ENCODE assay signal across 19 cellular contexts in genomic region chr10:113129117-113129516, GRCh38.
DNase-seq lines count a peak whose midpoint lies in the region; ATAC-seq and TF ChIP-seq lines count a peak whose summit lies in the region.
"Had no signal": no experiment of that assay in that cellular context is flagged by ENCODE, and none has a peak within 500 bp of the region (broad histone marks: within the 10 kb centered on the region; RNA-seq: fewer than 3 reads in every experiment).

No MANE protein-coding gene starts in this region.

- H4K20me1 ChIP-seq in neural cell (ENCODE audit: insufficient read depth) = no peaks in the 10 kb centered on the region

- H2AFZ ChIP-seq in neural cell (ENCODE audit: low read depth, low read length) = no peak overlapping the region

- H3K36me3 Mint-ChIP-seq in MCF 10A (ENCODE audit: insufficient read depth, unreplicated experiment) = peaks cover 15% of the 10 kb centered on the region
- peaks cover 6% of the 10 kb centered on the region for H3K36me3 Mint-ChIP-seq in effector memory CD8-positive, alpha-beta T cell (ENCODE audit: insufficient read depth)
- H3K36me3 Mint-ChIP-seq: naive B cell had no signal

- no peak overlapping the region for H3K27ac Mint-ChIP-seq in MCF 10A (ENCODE audit: low read depth, unreplicated experiment)
- no peak overlapping the region for H3K27ac Mint-ChIP-seq in effector memory CD8-positive, alpha-beta T cell

- H3K27me3 ChIP-seq in breast epithelium (no peaks in the 10 kb centered on the region), esophagus squamous epithelium (peaks cover 0 to 4% (median 0%) of the 10 kb centered on the region in 4 donors), neural cell (ENCODE audit: insufficient read depth, low read depth, low read length) (peaks cover 37% of the 10 kb centered on the region), testis (no peaks in the 10 kb centered on the region), left lung (peaks cover 0 to 16% of the 10 kb centered on the region in 2 donors), tibial nerve (no peaks in the 10 kb centered on the region)
- H3K27me3 ChIP-seq: body of pancreas, dorsolateral prefrontal cortex, right lobe of liver had no signal

- TF ChIP-seq CTCF in breast epithelium (IDR thresholded peaks at IDR 0.05) = no peak
- no peak for TF ChIP-seq CTCF in MCF 10A (IDR thresholded peaks at IDR 0.05; ENCODE audit: unreplicated experiment)
- no peak for TF ChIP-seq CTCF in esophagus squamous epithelium (IDR thresholded peaks at IDR 0.05)
- TF ChIP-seq CTCF in neural cell (IDR thresholded peaks at IDR 0.05; ENCODE audit: poor library complexity, severe bottlenecking) = no peak
- TF ChIP-seq CTCF in testis (IDR thresholded peaks at IDR 0.05) = no peak
- no peak for TF ChIP-seq CTCF in left lung (IDR thresholded peaks at IDR 0.05)
- TF ChIP-seq CTCF in tibial nerve (IDR thresholded peaks at IDR 0.05) = no peak

- BruUV-seq in MCF 10A (replicated peaks; lab: Mats Ljungman, UMichigan) = no TSS peak

- POLR2A ChIA-PET in MCF 10A (lab: Yijun Ruan, JAX) = no interaction called here

- H3K9ac ChIP-seq in neural cell (ENCODE audit: low read length) = no peak overlapping the region

- intact Hi-C loops in breast epithelium (cut with DNase I; ENCODE audit: low total_unique reads) = loop anchor here (2.0 kb wide), 1 partner anchor 44 kb away; no protein-coding TSS in a partner anchor
- intact Hi-C loops in MCF 10A (cut with micrococcal nuclease) = no loop called here
- intact Hi-C loops in esophagus squamous epithelium (cut with DNase I) = loop anchor here (10.0 kb wide), 3 partner anchors 184 to 564 kb away; no protein-coding TSS in a partner anchor
- intact Hi-C loops in testis (cut with DNase I; ENCODE audit: low total_unique reads) = no loop called here
- intact Hi-C loops in left lung (cut with DNase I) = loop anchor here in 1 of 2 donors (10.0 kb wide), 2 partner anchors 174 to 404 kb away; partner anchors contain the start of gene TCF7L2

- H3K4me1 ChIP-seq in breast epithelium = peaks cover 0 to 8% of the 10 kb centered on the region in 2 donors
- H3K4me1 ChIP-seq in esophagus squamous epithelium = peaks cover 0 to 41% (median 15%) of the 10 kb centered on the region in 3 donors
- H3K4me1 ChIP-seq in testis = peaks cover 4% of the 10 kb centered on the region
- peaks cover 8 to 45% of the 10 kb centered on the region in 2 donors for H3K4me1 ChIP-seq in left lung
- peaks cover 0 to 60% (median 27%) of the 10 kb centered on the region in 4 donors for H3K4me1 ChIP-seq in tibial nerve

- no peak overlapping the region for H3K4me3 Mint-ChIP-seq in MCF 10A (ENCODE audit: unreplicated experiment)
- no peak overlapping the region for H3K4me3 Mint-ChIP-seq in effector memory CD8-positive, alpha-beta T cell
- H3K4me3 Mint-ChIP-seq: naive B cell had no signal

- peaks cover 29% of the 10 kb centered on the region for H3K4me1 Mint-ChIP-seq in MCF 10A (ENCODE audit: insufficient read depth, unreplicated experiment)
- peaks cover 3 to 5% of the 10 kb centered on the region in 2 donors for H3K4me1 Mint-ChIP-seq in effector memory CD8-positive, alpha-beta T cell (ENCODE audit: low read depth in 2 of 2)

- no peaks in the 10 kb centered on the region for H3K9me3 ChIP-seq in breast epithelium
- no peaks in the 10 kb centered on the region for H3K9me3 ChIP-seq in esophagus squamous epithelium
- H3K9me3 ChIP-seq in neural cell (ENCODE audit: low read length) = no peaks in the 10 kb centered on the region
- H3K9me3 ChIP-seq in testis = no peaks in the 10 kb centered on the region
- H3K9me3 ChIP-seq in left lung = no peaks in the 10 kb centered on the region
- H3K9me3 ChIP-seq in tibial nerve = no peaks in the 10 kb centered on the region
- H3K9me3 ChIP-seq: body of pancreas, lower lobe of right lung, right lobe of liver had no signal

- 79 to 89% methylated on average over 6 to 7 of the region's 7 CpGs for WGBS in esophagus squamous epithelium, 2 donors
- WGBS in testis, 2 donors = 30 to 49% methylated on average over 7 of the region's 7 CpGs
- 78 to 85% methylated on average over 7 of the region's 7 CpGs for WGBS in tibial nerve, 2 donors

- no peak for ATAC-seq in effector memory CD8-positive, alpha-beta T cell (replicated peaks)
- ATAC-seq in left lung = no peak
- ATAC-seq: body of pancreas, lower lobe of right lung, PC-3 had no signal

- H3F3A ChIP-seq in neural cell (ENCODE audit: insufficient read depth, low read length, poor library complexity, severe bottlenecking) = no peaks in the 10 kb centered on the region

- H3K9me2 ChIP-seq in neural cell (ENCODE audit: insufficient read depth, low read length) = no peaks in the 10 kb centered on the region

- peaks cover 15% of the 10 kb centered on the region for H3K79me2 ChIP-seq in neural cell (replicated peaks; ENCODE audit: insufficient read depth, low read length)

- CTCF ChIA-PET in MCF 10A (lab: Yijun Ruan, JAX) = interaction anchor here (0.6 to 1.8 kb wide), 6 partner anchors 17 to 653 kb away, joined by 3 to 8 read pairs (median 4); no protein-coding TSS in a partner anchor

- no peak overlapping the region for H3K4me2 ChIP-seq in neural cell (ENCODE audit: low read length)

- no peaks in the 10 kb centered on the region for H3K36me3 ChIP-seq in breast epithelium
- H3K36me3 ChIP-seq in esophagus squamous epithelium = no peaks in the 10 kb centered on the region
- H3K36me3 ChIP-seq in neural cell (ENCODE audit: insufficient read depth, low read length) = no peaks in the 10 kb centered on the region
- no peaks in the 10 kb centered on the region for H3K36me3 ChIP-seq in testis (ENCODE audit: low read depth, missing control alignments)
- no peaks in the 10 kb centered on the region for H3K36me3 ChIP-seq in left lung
- no peaks in the 10 kb centered on the region for H3K36me3 ChIP-seq in tibial nerve
- H3K36me3 ChIP-seq: lower lobe of right lung, right lobe of liver had no signal

- no peaks in the 10 kb centered on the region for H3K9me3 Mint-ChIP-seq in MCF 10A (ENCODE audit: unreplicated experiment)
- no peaks in the 10 kb centered on the region for H3K9me3 Mint-ChIP-seq in effector memory CD8-positive, alpha-beta T cell
- H3K9me3 Mint-ChIP-seq: naive B cell had no signal

- no peaks in the 10 kb centered on the region for H3K27me3 Mint-ChIP-seq in MCF 10A (ENCODE audit: insufficient read depth, unreplicated experiment)
- H3K27me3 Mint-ChIP-seq in effector memory CD8-positive, alpha-beta T cell = peaks cover 18 to 26% of the 10 kb centered on the region in 2 donors

- H3K27ac ChIP-seq in breast epithelium (peak overlapping the region; percentile 43 to 85), esophagus squamous epithelium (peak overlapping the region in 3 of 4 donors; percentile 26 to 43 (median 28)), neural cell (ENCODE audit: low read length) (no peak overlapping the region), testis (peak overlapping the region; percentile 42 to 52), left lung (no peak overlapping the region), tibial nerve (peak overlapping the region in 2 of 4 donors; percentile 60 to 67)
- H3K27ac ChIP-seq: 22Rv1, lower lobe of right lung had no signal

- H3K4me3 ChIP-seq in breast epithelium (peak overlapping the region; percentile 30 to 63 (median 33)), esophagus squamous epithelium (no peak overlapping the region), neural cell (ENCODE audit: low read length) (peak overlapping the region; percentile 21), testis (no peak overlapping the region), left lung (no peak overlapping the region), tibial nerve (peak overlapping the region in 1 of 4 donors; percentile 8)
- H3K4me3 ChIP-seq: body of pancreas, lower lobe of right lung, right lobe of liver had no signal

- TF ChIP-seq RAD21 in neural cell (conservative IDR thresholded peaks at IDR 0.05) = no peak

- DNase-seq in breast epithelium (ENCODE audit: low spot score in 2 of 2) (no peak), MCF 10A (ENCODE audit: unreplicated experiment) (no peak), esophagus squamous epithelium (lab: John Stamatoyannopoulos, UW) (no peak), testis (no peak), left lung (no peak), tibial nerve (ENCODE audit: low spot score in 2 of 2) (no peak)
- no peak for DNase-seq in effector memory CD8-positive, alpha-beta T cell
- DNase-seq: activated CD4-positive, alpha-beta T cell treated with anti-CD3 and anti-CD28 coated beads, Interleukin-2, amount 50 U/mL, for 1 hour; activated naive CD4-positive, alpha-beta T cell treated with anti-CD3 and anti-CD28 coated beads, Interleukin-2, amount 50 U/mL, for 16 hours; body of pancreas; dorsolateral prefrontal cortex; lower lobe of right lung; naive B cell; NCI-H1930; PC-3; right lobe of liver; stimulated activated CD4-positive, alpha-beta T cell treated with anti-CD3 and anti-CD28 coated beads, Interleukin-2, amount 100 ng/mL, for 48 hours had no signal

- no peak for TF ChIP-seq POLR2A in breast epithelium (IDR thresholded peaks at IDR 0.05)
- no peak for TF ChIP-seq POLR2A in esophagus squamous epithelium (IDR thresholded peaks at IDR 0.05)
- no peak for TF ChIP-seq POLR2A in testis (IDR thresholded peaks at IDR 0.05)
- TF ChIP-seq POLR2A in tibial nerve (IDR thresholded peaks at IDR 0.05) = no peak

- TF ChIP-seq EP300 in neural cell (conservative IDR thresholded peaks at IDR 0.05; ENCODE audit: poor library complexity, severe bottlenecking) (no peak), tibial nerve (IDR thresholded peaks at IDR 0.05) (no peak)

TF ChIP-seq in neural cell, 6 proteins besides CTCF, POLR2A, EP300 and RAD21 (continues in another document):
- no peak for TF ChIP-seq MXI1 (conservative IDR thresholded peaks at IDR 0.05; ENCODE audit: poor library complexity, severe bottlenecking)
- TF ChIP-seq TAF1 (IDR thresholded peaks at IDR 0.05; ENCODE audit: low read depth) = no peak
- TF ChIP-seq POLR2AphosphoS5 (IDR thresholded peaks at IDR 0.05) = no peak
- no peak for TF ChIP-seq EZH2 (IDR thresholded peaks at IDR 0.05; ENCODE audit: borderline replicate concordance, insufficient read depth, low read length, poor library complexity, severe bottlenecking)
- TF ChIP-seq SMC3 (conservative IDR thresholded peaks at IDR 0.05; ENCODE audit: poor library complexity) = no peak

Comparison
In these comparisons a context has a peak if more than half of its experiments do, and no peak if none do; other contexts are left out.
1. intact Hi-C loops: an anchor here in breast epithelium (2.0 kb wide) and esophagus squamous epithelium (10.0 kb wide); none called in MCF 10A and testis.
2. H3K27ac ChIP-seq: peak in breast epithelium (2 of 2), esophagus squamous epithelium (3 of 4) and testis (2 of 2); none in neural cell (single experiment) and left lung (0 of 2).
3. H3K4me3 ChIP-seq: peak in breast epithelium (3 of 3) and neural cell (single experiment); none in esophagus squamous epithelium (0 of 4), testis (0 of 2) and left lung (0 of 2).